1 cellular context compared by ENCODE assay signal in genomic region chr2:197121756-197122385, GRCh38.
TF ChIP-seq lines count a peak whose summit lies in the region.

No MANE protein-coding gene starts in this region.

TF ChIP-seq in H1, 55 proteins besides CTCF, POLR2A, EP300 and RAD21 (continued from another document):
- TF ChIP-seq NANOG (IDR thresholded peaks at IDR 0.05; ENCODE audit: insufficient read depth, low read depth, low read length, poor library complexity, severe bottlenecking) (no peak), EZH2 (IDR thresholded peaks at IDR 0.05; ENCODE audit: low read depth, low read length, severe bottlenecking) (no peak), EGR1 (IDR thresholded peaks at IDR 0.05; ENCODE audit: borderline replicate concordance, low read depth, low read length) (no peak), CBX5 (IDR thresholded peaks at IDR 0.05; ENCODE audit: low read depth, low read length) (no peak), RFX5 (IDR thresholded peaks at IDR 0.05; ENCODE audit: borderline replicate concordance, low read depth, low read length) (no peak)
